Comparison of ENCODE assay signal across 9 cellular contexts in the genomic region with DNA sequence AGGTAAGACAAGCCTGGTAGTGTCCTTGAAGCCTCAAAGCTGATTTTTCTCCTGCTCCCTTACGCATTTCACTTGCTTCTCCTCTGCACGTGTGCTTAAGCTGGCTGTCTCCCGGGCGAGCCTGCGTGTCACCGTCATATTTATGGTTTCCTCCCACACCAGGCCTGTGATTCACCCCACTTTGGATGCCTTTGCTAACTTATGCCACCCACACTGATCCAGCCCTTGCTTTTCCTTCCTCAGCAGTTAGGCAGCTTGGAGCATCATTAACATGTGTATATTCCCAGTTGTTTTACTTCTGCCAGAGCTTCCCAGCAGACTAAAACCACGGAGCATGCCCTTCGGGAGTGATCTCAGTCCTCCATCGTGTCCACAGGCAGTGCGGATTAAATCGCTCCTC. TPM values are rescaled to one million over a fixed set of nuclear protein-coding genes. Genes with fewer than 3 reads are reported as not detected.
A peak's percentile ranks its signal among the peaks of the same experiment; 100 is the strongest.
DNase-seq lines count a peak whose midpoint lies in the region; ATAC-seq and TF ChIP-seq lines count a peak whose summit lies in the region.
"Had no signal": no experiment of that assay in that cellular context is flagged by ENCODE, and none has a peak within 500 bp of the region (broad histone marks: within the 10 kb centered on the region; RNA-seq: fewer than 3 reads in every experiment).

No MANE protein-coding gene starts in this region.

- H3K4me1 ChIP-seq in upper lobe of right lung: peaks cover 29% of the 10 kb centered on the region

- no peak for DNase-seq in activated CD4-positive, CD25-positive, alpha-beta regulatory T cell treated with anti-CD3 and anti-CD28 coated beads, Interleukin-2, amount 50 U/mL, for 72 hours
- DNase-seq in activated T-cell treated with anti-CD3 and anti-CD28 coated beads, Interleukin-2, amount 50 U/mL, for 1 hour: peak; percentile 54
- DNase-seq in fibroblast of gingiva (ENCODE audit: low read depth) (peak; percentile 88), pons (ENCODE audit: low spot score) (peak; percentile 58), upper lobe of right lung (peak; percentile 79), NCI-H82 (lab: John Stamatoyannopoulos, UW) (no peak)

- intact Hi-C loops in upper lobe of right lung (cut with DNase I): no loop called here

- peak overlapping the region; percentile 76 for H3K4me3 ChIP-seq in upper lobe of right lung

- H3K9me3 ChIP-seq in upper lobe of right lung: no peaks in the 10 kb centered on the region

- no peak for TF ChIP-seq CTCF in upper lobe of right lung (IDR thresholded peaks at IDR 0.05)

- H3K27ac ChIP-seq in upper lobe of right lung: peak overlapping the region; percentile 91
- H3K27ac ChIP-seq: C4-2B had no signal

- peak; percentile 36 to 50 for ATAC-seq in activated CD4-positive, CD25-positive, alpha-beta regulatory T cell treated with anti-CD3 and anti-CD28 coated beads, Interleukin-2, amount 50 U/mL, for 24 hours
- ATAC-seq in upper lobe of right lung (peak; percentile 61), GM18517 (IDR thresholded peaks at IDR 0.05; ENCODE audit: unreplicated experiment) (no peak)

- H3K27me3 ChIP-seq in upper lobe of right lung: no peaks in the 10 kb centered on the region

- H3K36me3 ChIP-seq in upper lobe of right lung: no peaks in the 10 kb centered on the region

RNA-seq across cellular contexts. Expression of a gene that starts 2.2 kb away (rescaled TPM):
- 76.7 TPM for total RNA-seq in upper lobe of right lung

Comparison
In these comparisons a context has a peak if more than half of its experiments do, and no peak if none do; other contexts are left out.
1. DNase-seq: peak in activated T-cell treated with anti-CD3 and anti-CD28 coated beads, Interleukin-2, amount 50 U/mL, for 1 hour (single experiment), fibroblast of gingiva (single experiment), pons (single experiment) and upper lobe of right lung (single experiment); none in activated CD4-positive, CD25-positive, alpha-beta regulatory T cell treated with anti-CD3 and anti-CD28 coated beads, Interleukin-2, amount 50 U/mL, for 72 hours (single experiment) and NCI-H82 (single experiment).